Comparison of ENCODE assay signal across 26 cellular contexts in the genomic region with DNA sequence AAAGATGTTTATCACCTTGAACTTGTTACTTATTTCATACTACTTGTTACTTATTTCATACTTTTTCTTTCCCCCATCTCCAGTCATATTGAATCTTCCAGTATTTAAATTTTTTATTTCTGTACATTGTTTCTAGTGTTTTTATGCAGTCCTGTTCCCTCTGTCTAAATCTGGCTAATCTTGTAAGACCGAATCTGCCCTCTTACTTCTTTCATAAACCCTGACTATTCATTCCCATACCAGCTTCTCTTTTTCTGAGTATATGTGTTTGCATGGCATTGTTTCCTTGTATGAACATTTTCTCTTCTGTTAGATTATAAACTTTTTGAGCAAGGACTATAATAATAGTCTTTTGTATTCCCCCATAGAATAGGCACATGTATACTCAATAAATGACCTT.
DNase-seq lines count a peak whose midpoint lies in the region; ATAC-seq, FAIRE-seq and TF ChIP-seq lines count a peak whose summit lies in the region.
"Had no signal": no experiment of that assay in that cellular context is flagged by ENCODE, and none has a peak within 500 bp of the region (broad histone marks: within the 10 kb centered on the region; RNA-seq: fewer than 3 reads in every experiment).

No MANE protein-coding gene starts in this region.

- CTCF ChIA-PET in GM10248 (lab: Yijun Ruan, JAX): no interaction called here

- H3K27me3 ChIP-seq in tibial artery (no peaks in the 10 kb centered on the region), heart right ventricle (no peaks in the 10 kb centered on the region)
- H3K27me3 ChIP-seq: BLaER1 treated with 17β-estradiol and CSF1 and Interleukin-3, amounts not matched to agents 10 nM and 100 nM; Peyer's patch had no signal

- H3K4me3 ChIP-seq in tibial artery: no peak overlapping the region
- H3K4me3 ChIP-seq in heart right ventricle: no peak overlapping the region
- H3K4me3 ChIP-seq: A549; BLaER1 treated with 17β-estradiol and CSF1 and Interleukin-3, amounts not matched to agents 10 nM and 100 nM; HAP-1; Peyer's patch had no signal

- no peaks in the 10 kb centered on the region for H3K9me3 ChIP-seq in tibial artery
- no peaks in the 10 kb centered on the region for H3K9me3 ChIP-seq in heart right ventricle
- H3K9me3 ChIP-seq: A549; BLaER1 treated with 17β-estradiol and CSF1 and Interleukin-3, amounts not matched to agents 10 nM and 100 nM; HAP-1; Peyer's patch had no signal

- peak; percentile 39 for ATAC-seq in HG02623 (IDR thresholded peaks at IDR 0.05; ENCODE audit: unreplicated experiment)
- ATAC-seq in HG03039 (IDR thresholded peaks at IDR 0.05; ENCODE audit: unreplicated experiment): peak; percentile 66
- ATAC-seq in heart right ventricle: no peak
- ATAC-seq: A549 had no signal

- H3K27ac ChIP-seq in tibial artery: no peak overlapping the region
- no peak overlapping the region for H3K27ac ChIP-seq in heart right ventricle
- H3K27ac ChIP-seq: A549; BLaER1 treated with 17β-estradiol and CSF1 and Interleukin-3, amounts not matched to agents 10 nM and 100 nM; Peyer's patch had no signal

- FAIRE-seq in GM18507 (lab: Jason Lieb, UNC): peak; percentile 26
- FAIRE-seq: A549, GM12891 had no signal

- WGBS in heart right ventricle, 2 donors: 93 to 94% methylated on average over 1 of the region's 1 CpG

- H3K4me1 ChIP-seq in tibial artery (no peaks in the 10 kb centered on the region), heart right ventricle (no peaks in the 10 kb centered on the region)
- H3K4me1 ChIP-seq: A549; BLaER1 treated with 17β-estradiol and CSF1 and Interleukin-3, amounts not matched to agents 10 nM and 100 nM; HAP-1; Peyer's patch had no signal

- intact Hi-C loops in tibial artery (cut with DNase I; ENCODE audit: low total_unique reads): no loop called here
- intact Hi-C loops in heart right ventricle (cut with DNase I): no loop called here

- POLR2A ChIA-PET in GM10248 (lab: Yijun Ruan, JAX): no interaction called here

- TF ChIP-seq CTCF in tibial artery (IDR thresholded peaks at IDR 0.05) (no peak), heart right ventricle (IDR thresholded peaks at IDR 0.05) (no peak), GM10248 (IDR thresholded peaks at IDR 0.05; ENCODE audit: control extremely low read depth, extremely low read depth, low read depth, missing control alignments) (no peak)

- DNase-seq in GM18507 (ENCODE audit: extremely low spot score, insufficient read length, low read depth) (no peak), tibial artery (no peak), heart right ventricle (no peak), foreskin melanocyte (no peak), GM10248 (ENCODE audit: extremely low spot score) (no peak)
- DNase-seq: AML-193; CD4-positive, alpha-beta T cell; GOT3; HFFc6; Kasumi-1; NCI-H1105; NCI-H1436 treated with DMSO at 0.1 percent for 48 hours; NCI-H187 treated with DMSO at 0.1 percent for 48 hours; NCI-H446; NCI-H524 treated with DMSO at 0.1 percent for 48 hours; NCI-H82; OCI-M1; Peyer's patch; SHP77 treated with DMSO at 0.1 percent for 48 hours; T-helper 1 cell had no signal

- H3K36me3 ChIP-seq in tibial artery (no peaks in the 10 kb centered on the region), heart right ventricle (peaks cover 0 to 7% (median 0%) of the 10 kb centered on the region in 9 donors)
- H3K36me3 ChIP-seq: Peyer's patch had no signal

Comparison
In these comparisons a context has a peak if more than half of its experiments do, and no peak if none do; other contexts are left out.
1. ATAC-seq: peak in HG02623 (single experiment) and HG03039 (single experiment); none in heart right ventricle (0 of 8).